ENCODE assay signal across 13 cellular contexts in genomic region chr10:103612462-103613365, GRCh38.
DNase-seq lines count a peak whose midpoint lies in the region; FAIRE-seq and TF ChIP-seq lines count a peak whose summit lies in the region.
"Had no signal": no experiment of that assay in that cellular context is flagged by ENCODE, and none has a peak within 500 bp of the region (broad histone marks: within the 10 kb centered on the region; RNA-seq: fewer than 3 reads in every experiment).

No MANE protein-coding gene starts in this region.

- no peak overlapping the region for H3K9ac ChIP-seq in astrocyte (ENCODE audit: low read length)

- H3K4me3 ChIP-seq in astrocyte (ENCODE audit: insufficient read depth, low read depth, low read length) = no peak overlapping the region
- H3K4me3 ChIP-seq: tibial artery had no signal

- no peaks in the 10 kb centered on the region for H3K9me3 ChIP-seq in astrocyte (ENCODE audit: insufficient read depth, low read depth, low read length)
- H3K9me3 ChIP-seq: tibial artery had no signal

- H3K27ac Mint-ChIP-seq in astrocyte (ENCODE audit: unreplicated experiment) (peak overlapping the region; percentile 26), CD14-positive monocyte (no peak overlapping the region)
- H3K27ac Mint-ChIP-seq: activated CD8-positive, alpha-beta memory T cell treated with anti-CD3 and anti-CD28 coated beads, Interleukin-2, amount 10 ng/mL, durations not matched to agents 7 days and 5 days; T-helper 2 cell treated with Interferon-gamma antibody and Interleukin-4, amounts not matched to agents 5 μg/mL and 100 μg/mL, for 36 hours had no signal

- H3K36me3 Mint-ChIP-seq in astrocyte (ENCODE audit: low read depth, unreplicated experiment) (peaks cover 35% of the 10 kb centered on the region), CD14-positive monocyte (peaks cover 0 to 3% of the 10 kb centered on the region in 2 donors)
- H3K36me3 Mint-ChIP-seq: activated CD8-positive, alpha-beta memory T cell treated with anti-CD3 and anti-CD28 coated beads, Interleukin-2, amount 10 ng/mL, durations not matched to agents 7 days and 5 days had no signal

- H3K4me2 ChIP-seq in astrocyte (ENCODE audit: low read length) = peak overlapping the region; percentile 6

- peak overlapping the region; percentile 13 for H3K27ac ChIP-seq in astrocyte (ENCODE audit: low read depth, low read length)

- H3K4me1 ChIP-seq in astrocyte (ENCODE audit: insufficient read depth, low read length) = peaks cover 9% of the 10 kb centered on the region

- peaks cover 14% of the 10 kb centered on the region for H3K36me3 ChIP-seq in astrocyte (ENCODE audit: insufficient read depth, low read length)

- H3K4me1 Mint-ChIP-seq in astrocyte (ENCODE audit: low read depth, unreplicated experiment) = peaks cover 26% of the 10 kb centered on the region
- no peaks in the 10 kb centered on the region for H3K4me1 Mint-ChIP-seq in CD14-positive monocyte

- no peak overlapping the region for H2AFZ ChIP-seq in astrocyte (ENCODE audit: low read depth, low read length)

- H3K9me3 Mint-ChIP-seq in astrocyte (ENCODE audit: unreplicated experiment) = no peaks in the 10 kb centered on the region
- no peaks in the 10 kb centered on the region for H3K9me3 Mint-ChIP-seq in CD14-positive monocyte
- H3K9me3 Mint-ChIP-seq: T-helper 2 cell treated with Interferon-gamma antibody and Interleukin-4, amounts not matched to agents 5 μg/mL and 100 μg/mL, for 36 hours had no signal

- H3K27me3 Mint-ChIP-seq in astrocyte (ENCODE audit: low read depth, unreplicated experiment) = peaks cover 4% of the 10 kb centered on the region
- peaks cover 0 to 5% (median 0%) of the 10 kb centered on the region in 3 donors for H3K27me3 Mint-ChIP-seq in CD14-positive monocyte (ENCODE audit: low read depth in 3 of 3)
- H3K27me3 Mint-ChIP-seq: activated CD8-positive, alpha-beta memory T cell treated with anti-CD3 and anti-CD28 coated beads, Interleukin-2, amount 10 ng/mL, durations not matched to agents 7 days and 5 days had no signal

- H3K79me2 ChIP-seq in astrocyte (ENCODE audit: insufficient read depth, low read length) = no peaks in the 10 kb centered on the region

- DNase-seq in HCEC 1CT (peak; percentile 81), astrocyte (ENCODE audit: low read depth) (peak; percentile 75), iris pigment epithelial cell (ENCODE audit: low read depth) (peak; percentile 90), superior temporal gyrus (ENCODE audit: extremely low spot score) (peak; percentile 81), GF-D8 (lab: John Stamatoyannopoulos, UW) (no peak), cerebellar cortex (ENCODE audit: low spot score) (no peak), CD14-positive monocyte (ENCODE audit: low spot score) (no peak)
- DNase-seq: activated CD8-positive, alpha-beta memory T cell treated with anti-CD3 and anti-CD28 coated beads, Interleukin-2, amount 10 ng/mL, durations not matched to agents 7 days and 5 days; DMS 273 treated with DMSO at 0.1 percent for 48 hours; kidney glomerular epithelial cell; NCI-H2029 treated with DMSO at 0.1 percent for 48 hours; tibial artery had no signal

- peak; percentile 93 for FAIRE-seq in astrocyte (lab: Jason Lieb, UNC)

- peak; percentile 5 for TF ChIP-seq CTCF in astrocyte (IDR thresholded peaks at IDR 0.05; ENCODE audit: insufficient read depth, low read depth, low read length)
- no peak for TF ChIP-seq CTCF in CD14-positive monocyte (IDR thresholded peaks at IDR 0.05)

- intact Hi-C loops in CD14-positive monocyte (cut with micrococcal nuclease) = no loop called here

- no peaks in the 10 kb centered on the region for H4K20me1 ChIP-seq in astrocyte (ENCODE audit: insufficient read depth, low read length)

- H3K4me3 Mint-ChIP-seq in astrocyte (ENCODE audit: unreplicated experiment) (no peak overlapping the region), CD14-positive monocyte (no peak overlapping the region)
- H3K4me3 Mint-ChIP-seq: activated CD8-positive, alpha-beta memory T cell treated with anti-CD3 and anti-CD28 coated beads, Interleukin-2, amount 10 ng/mL, durations not matched to agents 7 days and 5 days; T-helper 2 cell treated with Interferon-gamma antibody and Interleukin-4, amounts not matched to agents 5 μg/mL and 100 μg/mL, for 36 hours had no signal

- no peaks in the 10 kb centered on the region for H3K27me3 ChIP-seq in astrocyte (ENCODE audit: insufficient read depth, low read length)
- H3K27me3 ChIP-seq: tibial artery had no signal

Comparison
In these comparisons a context has a peak if more than half of its experiments do, and no peak if none do; other contexts are left out.
1. DNase-seq: peak in HCEC 1CT (single experiment), astrocyte (single experiment), iris pigment epithelial cell (single experiment) and superior temporal gyrus (single experiment); none in GF-D8 (single experiment), cerebellar cortex (single experiment) and CD14-positive monocyte (single experiment).